ENCODE assay signal across 8 cellular contexts in genomic region chr4:48777739-48778138, GRCh38. TPM values are rescaled to one million over a fixed set of nuclear protein-coding genes. Genes with fewer than 3 reads are reported as not detected.
DNase-seq lines count a peak whose midpoint lies in the region; ATAC-seq and TF ChIP-seq lines count a peak whose summit lies in the region.

No MANE protein-coding gene starts in this region.

- intact Hi-C loops in testis (cut with DNase I; ENCODE audit: low total_unique reads) = no loop called here

- TF ChIP-seq CTCF in testis (IDR thresholded peaks at IDR 0.05) = no peak

- no peaks in the 10 kb centered on the region for H3K9me3 Mint-ChIP-seq in activated T-cell treated with anti-CD3 and anti-CD28 coated beads, Interleukin-2, amount 50 U/mL, for 24 hours
- H3K9me3 Mint-ChIP-seq in activated CD8-positive, alpha-beta T cell treated with anti-CD3 and anti-CD28 coated beads, Interleukin-2, amount 10 ng/mL, durations not matched to agents 7 days and 5 days (ENCODE audit: insufficient read depth) = no peaks in the 10 kb centered on the region

- no peak for DNase-seq in activated T-cell treated with anti-CD3 and anti-CD28 coated beads, Interleukin-2, amount 50 U/mL, for 24 hours
- DNase-seq in activated T-cell treated with anti-CD3 and anti-CD28 coated beads for 4 hours (no peak), testis (peak; percentile 23), epidermal melanocyte (ENCODE audit: insufficient read length, low spot score) (no peak), NCI-H1694 treated with DMSO at 0.1 percent for 48 hours (lab: John Stamatoyannopoulos, UW) (no peak), GOT3 (lab: John Stamatoyannopoulos, UW) (no peak)
- no peak for DNase-seq in activated CD8-positive, alpha-beta T cell treated with anti-CD3 and anti-CD28 coated beads, Interleukin-2, amount 10 ng/mL, durations not matched to agents 7 days and 5 days

- H3K4me3 ChIP-seq in iPS-20b (ENCODE audit: low read length) = peak overlapping the region; percentile 95
- peak overlapping the region in 1 of 2 donors; percentile 89 for H3K4me3 ChIP-seq in testis

- H3K4me3 Mint-ChIP-seq in activated T-cell treated with anti-CD3 and anti-CD28 coated beads, Interleukin-2, amount 50 U/mL, for 24 hours = peak overlapping the region; percentile 96
- peak overlapping the region; percentile 93 for H3K4me3 Mint-ChIP-seq in activated CD8-positive, alpha-beta T cell treated with anti-CD3 and anti-CD28 coated beads, Interleukin-2, amount 10 ng/mL, durations not matched to agents 7 days and 5 days

- peaks cover 23% of the 10 kb centered on the region for H3K36me3 Mint-ChIP-seq in activated T-cell treated with anti-CD3 and anti-CD28 coated beads, Interleukin-2, amount 50 U/mL, for 24 hours (ENCODE audit: low read depth)
- peaks cover 24% of the 10 kb centered on the region for H3K36me3 Mint-ChIP-seq in activated CD8-positive, alpha-beta T cell treated with anti-CD3 and anti-CD28 coated beads, Interleukin-2, amount 10 ng/mL, durations not matched to agents 7 days and 5 days (ENCODE audit: low read depth)

- H3K27ac Mint-ChIP-seq in activated T-cell treated with anti-CD3 and anti-CD28 coated beads, Interleukin-2, amount 50 U/mL, for 24 hours = peak overlapping the region; percentile 94
- H3K27ac Mint-ChIP-seq in activated CD8-positive, alpha-beta T cell treated with anti-CD3 and anti-CD28 coated beads, Interleukin-2, amount 10 ng/mL, durations not matched to agents 7 days and 5 days = no peak overlapping the region

- H3K27me3 Mint-ChIP-seq in activated T-cell treated with anti-CD3 and anti-CD28 coated beads, Interleukin-2, amount 50 U/mL, for 24 hours = no peaks in the 10 kb centered on the region
- H3K27me3 Mint-ChIP-seq in activated CD8-positive, alpha-beta T cell treated with anti-CD3 and anti-CD28 coated beads, Interleukin-2, amount 10 ng/mL, durations not matched to agents 7 days and 5 days (ENCODE audit: low read depth) = no peaks in the 10 kb centered on the region

- CTCF ChIA-PET in activated CD8-positive, alpha-beta T cell treated with anti-CD3 and anti-CD28 coated beads, Interleukin-2, amount 10 ng/mL, durations not matched to agents 7 days and 5 days (lab: Charles Lee) = interaction anchor here (2.1 kb wide), 1 partner anchor 200 kb away, joined by 9 read pairs; no protein-coding TSS in a partner anchor

- peaks cover 20% of the 10 kb centered on the region; the same call in 1 of the 2 replicates for H3K4me1 ChIP-seq in iPS-20b (ENCODE audit: insufficient read depth, low read length)
- H3K4me1 ChIP-seq in testis = peaks cover 19% of the 10 kb centered on the region

- no peak for TF ChIP-seq POLR2A in testis (IDR thresholded peaks at IDR 0.05)

- H3K36me3 ChIP-seq in iPS-20b (ENCODE audit: insufficient read depth, low read depth, low read length) = no peaks in the 10 kb centered on the region; the same call in 1 of the 2 replicates
- no peaks in the 10 kb centered on the region for H3K36me3 ChIP-seq in testis (ENCODE audit: low read depth, missing control alignments)

- no peaks in the 10 kb centered on the region for H3K9me3 ChIP-seq in iPS-20b (ENCODE audit: insufficient read depth, low read depth, low read length)
- H3K9me3 ChIP-seq in testis = no peaks in the 10 kb centered on the region

- WGBS in testis, 2 donors = 22 to 31% methylated on average over 10 of the region's 10 CpGs

- H3K27me3 ChIP-seq in iPS-20b (ENCODE audit: insufficient read depth, low read length) = no peaks in the 10 kb centered on the region
- H3K27me3 ChIP-seq in testis = no peaks in the 10 kb centered on the region

- peak overlapping the region; percentile 94; the same call in 1 of the 2 replicates for H3K9ac ChIP-seq in iPS-20b (ENCODE audit: low read depth, low read length)

- H3K27ac ChIP-seq in iPS-20b (ENCODE audit: low read length) (no peak overlapping the region), testis (peak overlapping the region; percentile 6 to 94)

- POLR2A ChIA-PET in activated CD8-positive, alpha-beta T cell treated with anti-CD3 and anti-CD28 coated beads, Interleukin-2, amount 10 ng/mL, durations not matched to agents 7 days and 5 days (lab: Charles Lee) = interaction anchor here (0.5 kb wide), 1 partner anchor 52 kb away, joined by 3 read pairs; no protein-coding TSS in a partner anchor

- ATAC-seq in activated CD8-positive, alpha-beta T cell treated with anti-CD3 and anti-CD28 coated beads, Interleukin-2, amount 10 ng/mL, durations not matched to agents 7 days and 5 days = no peak

- peaks cover 63% of the 10 kb centered on the region for H3K4me1 Mint-ChIP-seq in activated T-cell treated with anti-CD3 and anti-CD28 coated beads, Interleukin-2, amount 50 U/mL, for 24 hours (ENCODE audit: low read depth)
- peaks cover 60% of the 10 kb centered on the region for H3K4me1 Mint-ChIP-seq in activated CD8-positive, alpha-beta T cell treated with anti-CD3 and anti-CD28 coated beads, Interleukin-2, amount 10 ng/mL, durations not matched to agents 7 days and 5 days (ENCODE audit: low read depth)

RNA-seq across cellular contexts. Expression of gene FRYL, which starts 2.3 kb away (rescaled TPM):
- 100 to 1,000 TPM in 1 of 2 experiments, 10 to 100 TPM in 1; 98.5 to 107 TPM for total RNA-seq in activated CD8-positive, alpha-beta T cell treated with anti-CD3 and anti-CD28 coated beads, Interleukin-2, amount 10 ng/mL, durations not matched to agents 7 days and 5 days
- 10 to 100 TPM; 55.0 to 70.6 TPM for total RNA-seq in testis
- polyA plus RNA-seq in testis (ENCODE audit: insufficient read depth, low read depth, low replicate concordance) = 22.5 TPM

RNA-seq across cellular contexts. Expression of gene OCIAD1, which starts 53.1 kb away (rescaled TPM):
- 10 to 100 TPM; 92.4 to 93.7 TPM for total RNA-seq in activated CD8-positive, alpha-beta T cell treated with anti-CD3 and anti-CD28 coated beads, Interleukin-2, amount 10 ng/mL, durations not matched to agents 7 days and 5 days
- total RNA-seq in testis = 100 to 1,000 TPM; 112 to 126 TPM
- polyA plus RNA-seq in testis (ENCODE audit: insufficient read depth, low read depth, low replicate concordance) = 141 TPM
